ENCODE assay signal across 8 cellular contexts in the genomic region with DNA sequence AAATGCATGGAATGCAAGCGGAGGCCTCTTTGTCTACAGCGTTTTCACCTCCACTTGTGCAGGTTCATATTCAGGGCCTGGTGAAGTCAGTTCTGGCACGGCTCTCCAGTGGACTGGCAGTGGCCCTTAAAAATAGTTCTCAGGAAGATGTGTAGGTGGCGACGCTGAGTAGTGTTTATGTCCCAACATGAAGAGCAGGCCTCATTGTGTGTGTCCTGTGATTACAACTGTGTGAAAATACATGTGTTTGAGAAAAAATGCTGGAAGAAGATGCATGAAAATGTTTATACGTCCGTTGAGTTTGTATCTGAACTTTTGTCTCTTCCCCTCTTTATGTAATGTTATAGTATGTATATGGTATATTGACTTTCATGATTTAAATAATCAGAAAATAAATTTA. TPM values are rescaled to one million over a fixed set of nuclear protein-coding genes. Genes with fewer than 3 reads are reported as not detected.
DNase-seq lines count a peak whose midpoint lies in the region; ATAC-seq and TF ChIP-seq lines count a peak whose summit lies in the region.

No MANE protein-coding gene starts in this region.

- H3K36me3 Mint-ChIP-seq in activated CD4-positive, alpha-beta T cell treated with anti-CD3 and anti-CD28 coated beads, Interleukin-2, amount 10 ng/mL, durations not matched to agents 7 days and 5 days (ENCODE audit: low read depth): no peaks in the 10 kb centered on the region
- H3K36me3 Mint-ChIP-seq in type B pancreatic cell: peaks cover 5% of the 10 kb centered on the region

- H3K9me3 Mint-ChIP-seq in activated CD4-positive, alpha-beta T cell treated with anti-CD3 and anti-CD28 coated beads, Interleukin-2, amount 10 ng/mL, durations not matched to agents 7 days and 5 days: no peaks in the 10 kb centered on the region
- no peaks in the 10 kb centered on the region for H3K9me3 Mint-ChIP-seq in type B pancreatic cell

- CTCF ChIA-PET in activated CD4-positive, alpha-beta T cell treated with anti-CD3 and anti-CD28 coated beads, Interleukin-2, amount 10 ng/mL, durations not matched to agents 7 days and 5 days (lab: Charles Lee): interaction anchor here (0.7 to 1.4 kb wide), 2 partner anchors 91 to 332 kb away, joined by 3 read pairs; a partner anchor contains a TSS

- TF ChIP-seq CTCF in left ventricle myocardium inferior (IDR thresholded peaks at IDR 0.05; ENCODE audit: borderline replicate concordance) (peak; percentile 52), type B pancreatic cell (conservative IDR thresholded peaks at IDR 0.05) (peak; percentile 64)

- DNase-seq in A172 (ENCODE audit: low spot score) (peak; percentile 55), GM04504 (ENCODE audit: low read depth) (peak; percentile 37), NCI-H2196 (lab: John Stamatoyannopoulos, UW; ENCODE audit: unreplicated experiment) (peak; percentile 43), left ventricle myocardium inferior (peak; percentile 49), type B pancreatic cell (ENCODE audit: extremely low spot score, unreplicated experiment) (no peak), nucleus accumbens (lab: John Stamatoyannopoulos, UW) (no peak)
- peak; percentile 58 for DNase-seq in activated CD4-positive, alpha-beta T cell treated with anti-CD3 and anti-CD28 coated beads, Interleukin-2, amount 10 ng/mL, durations not matched to agents 7 days and 5 days

- peaks cover 34% of the 10 kb centered on the region for H3K4me1 Mint-ChIP-seq in activated CD4-positive, alpha-beta T cell treated with anti-CD3 and anti-CD28 coated beads, Interleukin-2, amount 10 ng/mL, durations not matched to agents 7 days and 5 days
- H3K4me1 Mint-ChIP-seq in type B pancreatic cell (ENCODE audit: unreplicated experiment): peaks cover 54% of the 10 kb centered on the region

- H3K36me3 ChIP-seq in left ventricle myocardium inferior: no peaks in the 10 kb centered on the region

- no peaks in the 10 kb centered on the region for H3K27me3 ChIP-seq in left ventricle myocardium inferior (ENCODE audit: low read depth)

- peak overlapping the region; percentile 92 for H3K27ac ChIP-seq in left ventricle myocardium inferior (replicated peaks)

- POLR2A ChIA-PET in activated CD4-positive, alpha-beta T cell treated with anti-CD3 and anti-CD28 coated beads, Interleukin-2, amount 10 ng/mL, durations not matched to agents 7 days and 5 days (lab: Charles Lee): no interaction called here

- ATAC-seq in HG02973 (IDR thresholded peaks at IDR 0.05; ENCODE audit: unreplicated experiment): no peak

- no peak overlapping the region for H3K4me3 ChIP-seq in left ventricle myocardium inferior

- intact Hi-C loops in left ventricle myocardium inferior (cut with micrococcal nuclease): no loop called here

- no peaks in the 10 kb centered on the region for H3K9me3 ChIP-seq in left ventricle myocardium inferior (replicated peaks)

- H3K27me3 Mint-ChIP-seq in activated CD4-positive, alpha-beta T cell treated with anti-CD3 and anti-CD28 coated beads, Interleukin-2, amount 10 ng/mL, durations not matched to agents 7 days and 5 days: no peaks in the 10 kb centered on the region
- no peaks in the 10 kb centered on the region for H3K27me3 Mint-ChIP-seq in type B pancreatic cell

- no peak overlapping the region for H3K4me3 Mint-ChIP-seq in activated CD4-positive, alpha-beta T cell treated with anti-CD3 and anti-CD28 coated beads, Interleukin-2, amount 10 ng/mL, durations not matched to agents 7 days and 5 days
- peak overlapping the region; percentile 11 for H3K4me3 Mint-ChIP-seq in type B pancreatic cell

- peak overlapping the region; percentile 33 for H3K27ac Mint-ChIP-seq in activated CD4-positive, alpha-beta T cell treated with anti-CD3 and anti-CD28 coated beads, Interleukin-2, amount 10 ng/mL, durations not matched to agents 7 days and 5 days
- peak overlapping the region; percentile 96 for H3K27ac Mint-ChIP-seq in type B pancreatic cell

- H3K4me1 ChIP-seq in left ventricle myocardium inferior: peaks cover 52% of the 10 kb centered on the region

RNA-seq across cellular contexts. Expression of a gene that starts 7.2 kb away (rescaled TPM):
- 0.55 TPM in 1 of 2 replicates, not detected in the other for total RNA-seq in A172 (2014; rRNA removed; shearing (Covaris generic))
- 1 to 10 TPM; 1.5 to 3.9 TPM for total RNA-seq in activated CD4-positive, alpha-beta T cell treated with anti-CD3 and anti-CD28 coated beads, Interleukin-2, amount 10 ng/mL, durations not matched to agents 7 days and 5 days
- total RNA-seq in left ventricle myocardium inferior: 1.5 TPM
- total RNA-seq in type B pancreatic cell (ENCODE audit: low replicate concordance): 10.9 and 33.1 TPM in 2 replicates

Comparison
In these comparisons a context has a peak if more than half of its experiments do, and no peak if none do; other contexts are left out.
1. DNase-seq: peak in A172 (single experiment), GM04504 (single experiment), NCI-H2196 (single experiment), activated CD4-positive, alpha-beta T cell treated with anti-CD3 and anti-CD28 coated beads, Interleukin-2, amount 10 ng/mL, durations not matched to agents 7 days and 5 days (single experiment) and left ventricle myocardium inferior (single experiment); none in type B pancreatic cell (single experiment) and nucleus accumbens (0 of 56).